In the genomic region with DNA sequence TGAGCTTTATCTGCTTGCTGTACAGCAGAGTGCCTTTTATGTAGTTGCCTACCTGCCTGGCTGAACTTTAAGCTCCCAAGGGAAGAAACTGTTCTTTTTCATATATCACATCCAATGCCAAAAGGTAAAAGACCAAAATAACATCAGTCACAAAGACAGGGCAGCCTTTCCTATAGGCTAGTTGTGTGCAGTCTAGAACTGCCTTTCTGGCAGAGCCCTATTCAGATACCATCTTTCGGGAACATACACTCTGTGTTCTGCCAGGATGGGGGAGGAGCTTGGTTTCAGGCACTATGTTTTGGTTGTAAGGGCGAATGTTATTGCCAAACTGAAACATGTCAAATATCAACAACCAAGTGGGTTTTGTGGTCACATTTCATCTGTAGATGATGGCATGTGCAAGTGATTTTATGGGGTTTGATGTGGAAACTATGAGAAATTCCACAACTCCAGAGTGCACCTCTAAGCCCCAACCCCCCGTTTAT, we compare ENCODE assay signal across 15 cellular contexts.
DNase-seq lines count a peak whose midpoint lies in the region; ATAC-seq, FAIRE-seq and TF ChIP-seq lines count a peak whose summit lies in the region.
"Had no signal": no experiment of that assay in that cellular context is flagged by ENCODE, and none has a peak within 500 bp of the region (broad histone marks: within the 10 kb centered on the region; RNA-seq: fewer than 3 reads in every experiment).

No MANE protein-coding gene starts in this region.

- H3F3A ChIP-seq in PC-9 (ENCODE audit: insufficient read depth, low read depth) = no peaks in the 10 kb centered on the region
- peaks cover 15% of the 10 kb centered on the region for H3F3A ChIP-seq in neural progenitor cell (ENCODE audit: low read depth)

- no peak for TF ChIP-seq RAD21 in H1 (IDR thresholded peaks at IDR 0.05 in 1 of 2, conservative IDR thresholded peaks at IDR 0.05 in 1 of 2; ENCODE audit: low read depth in 2 of 2, low read length in 2 of 2)

- no peaks in the 10 kb centered on the region for H3K9me3 Mint-ChIP-seq in neural progenitor cell
- H3K9me3 Mint-ChIP-seq: H9 had no signal

- no peak overlapping the region for H3K27ac Mint-ChIP-seq in neural progenitor cell

- H3K4ac ChIP-seq in H1 (replicated peaks; ENCODE audit: insufficient read length, low read depth, low read length) = no peak overlapping the region

- FAIRE-seq in H1 (lab: Jason Lieb, UNC) = peak; percentile 48

- H2AK5ac ChIP-seq in H1 (ENCODE audit: low read depth, low read length) = no peak overlapping the region

- H2BK15ac ChIP-seq in H1 (ENCODE audit: low read length) = no peak overlapping the region

- H3K23me2 ChIP-seq in H1 (ENCODE audit: low read depth, low read length) = no peaks in the 10 kb centered on the region

- peaks cover 5% of the 10 kb centered on the region for H3K36me3 Mint-ChIP-seq in neural progenitor cell

- H2BK20ac ChIP-seq in H1 (ENCODE audit: low read length) = no peak overlapping the region

- H3K36me3 ChIP-seq in PC-9 (ENCODE audit: low read depth) (no peaks in the 10 kb centered on the region), H1 (ENCODE audit: control insufficient read depth in 2 of 4, insufficient read depth in 4 of 4, low read length in 3 of 4) (peaks cover 0 to 6% (median 1%) of the 10 kb centered on the region in 4 experiments; a peak in 3 of 8 replicates), neural progenitor cell (no peaks in the 10 kb centered on the region)
- H3K36me3 ChIP-seq: breast epithelium, upper lobe of left lung had no signal

- no peak overlapping the region for H2BK5ac ChIP-seq in H1 (ENCODE audit: low read depth, low read length)

- H3K27me3 ChIP-seq in PC-9 (ENCODE audit: insufficient read depth, low read depth) (no peaks in the 10 kb centered on the region), H1 (replicated peaks in 1 of 4; ENCODE audit: control insufficient read depth in 3 of 4, extremely low read depth in 1 of 4, insufficient read depth in 3 of 4, low read length in 3 of 4) (no peaks in the 10 kb centered on the region), neural progenitor cell (no peaks in the 10 kb centered on the region)
- H3K27me3 ChIP-seq: breast epithelium, upper lobe of left lung had no signal

- POLR2A ChIA-PET in PC-9 (lab: Charles Lee; ENCODE audit: unreplicated experiment) (no interaction called here), H1 (lab: Charles Lee; ENCODE audit: partially characterized antibody) (no interaction called here)

- no peak overlapping the region for H3K4me2 ChIP-seq in PC-9
- no peak overlapping the region for H3K4me2 ChIP-seq in H1 (ENCODE audit: insufficient read depth in 1 of 2, low read depth in 2 of 2, low read length in 2 of 2)
- H3K4me2 ChIP-seq in neural progenitor cell = no peak overlapping the region

- H4K5ac ChIP-seq in H1 (ENCODE audit: insufficient read length, low read depth, low read length) = no peak overlapping the region

- H3K9ac ChIP-seq in H1 (replicated peaks in 1 of 4; ENCODE audit: extremely low read depth in 1 of 4, low read depth in 3 of 4, low read length in 3 of 4) (no peak overlapping the region), neural progenitor cell (no peak overlapping the region)

- no peaks in the 10 kb centered on the region for H3K9me3 ChIP-seq in PC-9 (ENCODE audit: insufficient read depth, low read depth)
- no peaks in the 10 kb centered on the region for H3K9me3 ChIP-seq in H1 (ENCODE audit: insufficient read depth in 2 of 2, low read depth in 1 of 2, low read length in 1 of 2)
- no peaks in the 10 kb centered on the region for H3K9me3 ChIP-seq in neural progenitor cell (ENCODE audit: low read depth)
- H3K9me3 ChIP-seq: breast epithelium, upper lobe of left lung had no signal

- H2AFZ ChIP-seq in PC-9 = 0 out of 2 replicates have a peak overlapping the region, but pooled peaks have one; percentile 61
- no peak overlapping the region for H2AFZ ChIP-seq in H1 (ENCODE audit: low read length)
- no peak overlapping the region for H2AFZ ChIP-seq in neural progenitor cell (replicated peaks)

- TF ChIP-seq CTCF in PC-9 (conservative IDR thresholded peaks at IDR 0.05) (no peak), H1 (IDR thresholded peaks at IDR 0.05; ENCODE audit: control extremely low read depth in 1 of 3, insufficient read depth in 1 of 3, low read depth in 1 of 3, low read length in 3 of 3) (no peak), neural progenitor cell (IDR thresholded peaks at IDR 0.05) (no peak)

- in situ Hi-C loops in ACHN (cut with HindIII; ENCODE audit: low pct_ligation_motif_present, low pct_unique_long_range_greater_than_20kb, low sequenced_read_pairs) = no loop called here

- 92% methylated on average over 3 of the region's 3 CpGs; no CpG with 5 or more reads in 1 of the 2 experiments for WGBS in H1 (ENCODE audit: extremely low coverage in 1 of 2, insufficient coverage in 1 of 2, insufficient read length in 1 of 2, insufficient replicate concordance in 2 of 2, low coverage in 1 of 2, low lambda C conversion rate in 2 of 2, missing lambda C conversion rate in 1 of 2), 2 experiments

- H3K18ac ChIP-seq in H1 (ENCODE audit: extremely low read depth, low read length) = no peak overlapping the region

- no peaks in the 10 kb centered on the region for H3K27me3 Mint-ChIP-seq in neural progenitor cell (ENCODE audit: insufficient read depth, low read depth)

- H3K79me2 ChIP-seq in PC-9 (ENCODE audit: low read depth) = no peaks in the 10 kb centered on the region
- no peaks in the 10 kb centered on the region for H3K79me2 ChIP-seq in H1 (ENCODE audit: control insufficient read depth in 1 of 2, insufficient read depth in 2 of 2, low read length in 2 of 2)
- H3K79me2 ChIP-seq in neural progenitor cell (ENCODE audit: low read depth) = no peaks in the 10 kb centered on the region

- H4K91ac ChIP-seq in H1 (replicated peaks; ENCODE audit: insufficient read length, low read length) = no peak overlapping the region

- no peak overlapping the region for H2BK12ac ChIP-seq in H1 (ENCODE audit: low read depth, low read length)

- no peak overlapping the region for H3K27ac ChIP-seq in PC-9
- H3K27ac ChIP-seq in H1 (ENCODE audit: low read depth, low read length) = no peak overlapping the region
- no peak overlapping the region for H3K27ac ChIP-seq in neural progenitor cell
- H3K27ac ChIP-seq: breast epithelium had no signal

- H3K4me1 ChIP-seq in PC-9 (replicated peaks; ENCODE audit: insufficient read depth) = no peaks in the 10 kb centered on the region
- peaks cover 0 to 3% (median under 1%) of the 10 kb centered on the region in 4 experiments; a peak in 2 of 7 replicates for H3K4me1 ChIP-seq in H1 (replicated peaks in 1 of 4; ENCODE audit: control insufficient read depth in 3 of 4, insufficient read depth in 4 of 4, low read length in 3 of 4)
- peaks cover 34% of the 10 kb centered on the region for H3K4me1 ChIP-seq in neural progenitor cell
- H3K4me1 ChIP-seq: breast epithelium had no signal

- H3K79me1 ChIP-seq in H1 (ENCODE audit: low read depth, low read length) = no peaks in the 10 kb centered on the region

- TF ChIP-seq POLR2A in H1 (IDR thresholded peaks at IDR 0.05; ENCODE audit: control extremely low read depth in 1 of 2, low read depth in 2 of 2, low read length in 2 of 2) = no peak

- H3K56ac ChIP-seq in H1 (replicated peaks; ENCODE audit: insufficient read length, low read depth, low read length) = no peak overlapping the region

- no TSS peak for BruUV-seq in PC-9 (replicated peaks; lab: Mats Ljungman, UMichigan)

- no peak overlapping the region for H3K14ac ChIP-seq in H1 (ENCODE audit: insufficient read length)

- H4K20me1 ChIP-seq in PC-9 (ENCODE audit: insufficient read depth) = no peaks in the 10 kb centered on the region
- no peaks in the 10 kb centered on the region for H4K20me1 ChIP-seq in H1 (replicated peaks in 1 of 2; ENCODE audit: control insufficient read depth in 1 of 2, insufficient read depth in 2 of 2, low read length in 2 of 2)
- H4K20me1 ChIP-seq in neural progenitor cell (ENCODE audit: low read depth) = no peaks in the 10 kb centered on the region

- no peaks in the 10 kb centered on the region for H3K9me2 ChIP-seq in PC-9 (ENCODE audit: insufficient read depth)

- no peak for ATAC-seq in HG03521 (IDR thresholded peaks at IDR 0.05; ENCODE audit: unreplicated experiment)

- DNase-seq in activated T-cell treated with anti-CD3 and anti-CD28 coated beads, Interleukin-2, amount 50 U/mL, for 48 hours = peak; percentile 28 to 31
- DNase-seq in activated T-cell treated with anti-CD3 and anti-CD28 coated beads for 4 hours (no peak), PC-9 (no peak), H1 (ENCODE audit: low read depth in 1 of 2, low spot score in 2 of 2) (no peak), ACHN (no peak), neural progenitor cell (ENCODE audit: low spot score) (no peak)
- peak; percentile 20 to 28 for DNase-seq in stimulated activated CD4-positive, alpha-beta T cell treated with anti-CD3 and anti-CD28 coated beads, Interleukin-2, amount 100 ng/mL, for 24 hours
- DNase-seq: H9, kidney glomerular epithelial cell, NCI-H2029 treated with DMSO at 0.1 percent for 48 hours, right cardiac atrium, SHP77 treated with DMSO at 0.1 percent for 48 hours had no signal

- H3K4me3 ChIP-seq in PC-9 = no peak overlapping the region
- H3K4me3 ChIP-seq in H1 (ENCODE audit: extremely low read depth in 1 of 4, insufficient read depth in 2 of 4, low read depth in 3 of 4, low read length in 4 of 4) = no peak overlapping the region
- no peak overlapping the region for H3K4me3 ChIP-seq in neural progenitor cell
- H3K4me3 ChIP-seq: breast epithelium, upper lobe of left lung had no signal

- no peak overlapping the region for H2BK120ac ChIP-seq in H1 (replicated peaks; ENCODE audit: low read depth, low read length)

- H3K23ac ChIP-seq in H1 (ENCODE audit: insufficient read length) = no peak overlapping the region

- CTCF ChIA-PET in PC-9 (lab: Charles Lee) = interaction anchor here (0.5 kb wide), 1 partner anchor 395 kb away, joined by 5 read pairs; no protein-coding TSS in a partner anchor
- CTCF ChIA-PET in H1 (lab: Charles Lee; ENCODE audit: partially characterized antibody) = interaction anchor here (1.2 to 1.3 kb wide), 2 partner anchors 11 to 17 kb away, joined by 3 read pairs; no protein-coding TSS in a partner anchor

- intact Hi-C loops in PC-9 (cut with micrococcal nuclease; ENCODE audit: unreplicated experiment) = no loop called here

- no peak overlapping the region for H4K8ac ChIP-seq in H1 (ENCODE audit: extremely low read depth, insufficient read depth, low read length)

- no peak for TF ChIP-seq EP300 in H1 (IDR thresholded peaks at IDR 0.05; ENCODE audit: borderline replicate concordance in 1 of 2, low read depth in 2 of 2, low read length in 2 of 2)

- H3K4me3 Mint-ChIP-seq in neural progenitor cell = no peak overlapping the region
- H3K4me3 Mint-ChIP-seq: H9 had no signal

- peaks cover 35% of the 10 kb centered on the region for H3K4me1 Mint-ChIP-seq in neural progenitor cell

TF ChIP-seq in H1, 55 proteins besides CTCF, POLR2A, EP300 and RAD21:
- TF ChIP-seq SRF (IDR thresholded peaks at IDR 0.05; ENCODE audit: low read depth, low read length) = no peak

Comparison
In these comparisons a context has a peak if more than half of its experiments do, and no peak if none do; other contexts are left out.
1. DNase-seq: peak in activated T-cell treated with anti-CD3 and anti-CD28 coated beads, Interleukin-2, amount 50 U/mL, for 48 hours (2 of 2) and stimulated activated CD4-positive, alpha-beta T cell treated with anti-CD3 and anti-CD28 coated beads, Interleukin-2, amount 100 ng/mL, for 24 hours (2 of 2); none in activated T-cell treated with anti-CD3 and anti-CD28 coated beads for 4 hours (single experiment), PC-9 (0 of 2), H1 (0 of 2), ACHN (single experiment) and neural progenitor cell (single experiment).